9 cellular contexts compared by ENCODE assay signal in genomic region chr17:740240-741055, GRCh38. TPM values are rescaled to one million over a fixed set of nuclear protein-coding genes. Genes with fewer than 3 reads are reported as not detected.
DNase-seq lines count a peak whose midpoint lies in the region; ATAC-seq lines count a peak whose summit lies in the region.
"Had no signal": no experiment of that assay in that cellular context is flagged by ENCODE, and none has a peak within 500 bp of the region (broad histone marks: within the 10 kb centered on the region; RNA-seq: fewer than 3 reads in every experiment).

No MANE protein-coding gene starts in this region.

- ATAC-seq in GM19463 (IDR thresholded peaks at IDR 0.05; ENCODE audit: unreplicated experiment) (peak; percentile 90), HG03469 (IDR thresholded peaks at IDR 0.05; ENCODE audit: unreplicated experiment) (peak; percentile 62), GM21367 (IDR thresholded peaks at IDR 0.05; ENCODE audit: unreplicated experiment) (no peak)

- H3K27me3 Mint-ChIP-seq in activated naive CD4-positive, alpha-beta T cell treated with anti-CD3 and anti-CD28 coated beads, Interleukin-2, amount 50 U/mL, for 24 hours, result no peaks in the 10 kb centered on the region

- H3K9me3 Mint-ChIP-seq in activated naive CD4-positive, alpha-beta T cell treated with anti-CD3 and anti-CD28 coated beads, Interleukin-2, amount 50 U/mL, for 24 hours, result no peaks in the 10 kb centered on the region

- peak overlapping the region; percentile 39 to 77 (median 65); a peak in 19 of 22 replicates for H3K9ac ChIP-seq in BLaER1 treated with 17β-estradiol and CSF1 and Interleukin-3, amounts not matched to agents 10 nM and 100 nM

- peak; percentile 44 for DNase-seq in stimulated activated CD8-positive, alpha-beta memory T cell treated with anti-CD3 and anti-CD28 coated beads, Interleukin-4, amount 100 ng/mL, for 48 hours
- DNase-seq in NCI-H2227 treated with DMSO at 0.1 percent for 48 hours (lab: John Stamatoyannopoulos, UW) (no peak), SK-N-DZ (ENCODE audit: low spot score) (no peak)
- DNase-seq: DND-41 had no signal

- peaks cover 59 to 91% (median 88%) of the 10 kb centered on the region in 11 experiments for H3K36me3 ChIP-seq in BLaER1 treated with 17β-estradiol and CSF1 and Interleukin-3, amounts not matched to agents 10 nM and 100 nM

- H3K27ac Mint-ChIP-seq in activated naive CD4-positive, alpha-beta T cell treated with anti-CD3 and anti-CD28 coated beads, Interleukin-2, amount 50 U/mL, for 24 hours, result no peak overlapping the region

- H3K27ac ChIP-seq in BLaER1 treated with 17β-estradiol and CSF1 and Interleukin-3, amounts not matched to agents 10 nM and 100 nM, result peak overlapping the region; percentile 22 to 84 (median 77); a peak in 21 of 22 replicates

- H3K36me3 Mint-ChIP-seq in activated naive CD4-positive, alpha-beta T cell treated with anti-CD3 and anti-CD28 coated beads, Interleukin-2, amount 50 U/mL, for 24 hours, result peaks cover 1% of the 10 kb centered on the region

- peaks cover 32 to 56% (median 42%) of the 10 kb centered on the region in 10 experiments for H3K4me1 ChIP-seq in BLaER1 treated with 17β-estradiol and CSF1 and Interleukin-3, amounts not matched to agents 10 nM and 100 nM

- H3K4me2 ChIP-seq in BLaER1 treated with 17β-estradiol and CSF1 and Interleukin-3, amounts not matched to agents 10 nM and 100 nM, result peak overlapping the region; percentile 67 to 93 (median 81)

- H4K20me1 ChIP-seq in BLaER1 treated with 17β-estradiol and CSF1 and Interleukin-3, amounts not matched to agents 10 nM and 100 nM, result peaks cover 18 to 72% (median 47%) of the 10 kb centered on the region in 11 experiments; a peak in 21 of 22 replicates

- H3K27me3 ChIP-seq in BLaER1 treated with 17β-estradiol and CSF1 and Interleukin-3, amounts not matched to agents 10 nM and 100 nM, result no peaks in the 10 kb centered on the region

- peaks cover 26% of the 10 kb centered on the region for H3K4me1 Mint-ChIP-seq in activated naive CD4-positive, alpha-beta T cell treated with anti-CD3 and anti-CD28 coated beads, Interleukin-2, amount 50 U/mL, for 24 hours

- peak overlapping the region in 8 of 10 experiments; percentile 2 to 50 (median 26); a peak in 8 of 20 replicates for H3K4me3 ChIP-seq in BLaER1 treated with 17β-estradiol and CSF1 and Interleukin-3, amounts not matched to agents 10 nM and 100 nM

- H3K9me3 ChIP-seq in BLaER1 treated with 17β-estradiol and CSF1 and Interleukin-3, amounts not matched to agents 10 nM and 100 nM (replicated peaks in 1 of 11), result no peaks in the 10 kb centered on the region

- H3K4me3 Mint-ChIP-seq in activated naive CD4-positive, alpha-beta T cell treated with anti-CD3 and anti-CD28 coated beads, Interleukin-2, amount 50 U/mL, for 24 hours, result peak overlapping the region; percentile 17

RNA-seq across cellular contexts. Expression of gene TLCD3A, which starts 8.1 kb away (rescaled TPM):
- 11.3 and 14.6 TPM in 2 replicates for polyA plus RNA-seq in SK-N-DZ (2014; cell fraction: cytosol; rRNA removed)
- 10.8 and 18.1 TPM in 2 replicates for polyA plus RNA-seq in SK-N-DZ (2014; cell fraction: nucleus; rRNA removed)

RNA-seq across cellular contexts. Expression of gene GEMIN4, which starts 11.6 kb away (rescaled TPM):
- 14.3 and 19.6 TPM in 2 replicates for polyA plus RNA-seq in SK-N-DZ (2014; cell fraction: cytosol; rRNA removed)
- 10.7 and 13.6 TPM in 2 replicates for polyA plus RNA-seq in SK-N-DZ (2014; cell fraction: nucleus; rRNA removed)

RNA-seq across cellular contexts. Expression of gene VPS53, which starts 25.8 kb away (rescaled TPM):
- 4.2 and 8.1 TPM in 2 replicates for polyA plus RNA-seq in SK-N-DZ (2014; cell fraction: cytosol; rRNA removed)
- polyA plus RNA-seq in SK-N-DZ (2014; cell fraction: nucleus; rRNA removed), result 3.5 and 13.4 TPM in 2 replicates

RNA-seq across cellular contexts. Expression of gene GLOD4, which starts 41.6 kb away (rescaled TPM):
- 187 and 222 TPM in 2 replicates for polyA plus RNA-seq in SK-N-DZ (2014; cell fraction: cytosol; rRNA removed)
- 98.0 and 116 TPM in 2 replicates for polyA plus RNA-seq in SK-N-DZ (2014; cell fraction: nucleus; rRNA removed)

RNA-seq across cellular contexts. Expression of gene MRM3, which starts 41.7 kb away (rescaled TPM):
- 27.9 and 32.4 TPM in 2 replicates for polyA plus RNA-seq in SK-N-DZ (2014; cell fraction: cytosol; rRNA removed)
- polyA plus RNA-seq in SK-N-DZ (2014; cell fraction: nucleus; rRNA removed), result 15.7 and 21.7 TPM in 2 replicates
